ENCODE assay signal across 29 cellular contexts in the genomic region with DNA sequence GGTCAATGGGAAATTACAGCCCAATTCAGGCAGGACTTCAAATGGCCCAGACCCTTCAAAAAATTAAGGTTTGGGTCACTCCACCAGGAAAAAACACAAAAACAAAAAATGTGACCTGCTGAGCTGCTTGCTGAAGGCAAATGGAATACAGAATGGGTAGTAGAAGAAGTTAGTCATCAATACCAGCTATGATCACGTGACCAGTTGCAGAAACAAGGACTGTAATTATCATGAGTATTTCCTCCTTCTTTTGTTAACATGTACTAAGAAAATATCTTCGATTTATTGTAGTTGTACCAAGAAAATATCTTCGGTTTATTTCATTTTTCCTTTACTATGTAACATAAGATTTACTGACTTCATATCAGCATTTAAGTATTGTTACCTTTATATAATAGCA.
"Had no signal": no experiment of that assay in that cellular context is flagged by ENCODE, and none has a peak within 500 bp of the region (broad histone marks: within the 10 kb centered on the region; RNA-seq: fewer than 3 reads in every experiment).

No MANE protein-coding gene starts in this region.

- H3K27ac Mint-ChIP-seq: dendritic cell treated with granulocyte-macrophage colony-stimulating factor and Interleukin-4, amounts not matched to agents 40 ng/mL and 50 ng/mL, for 4 days; effector memory CD8-positive, alpha-beta T cell; endodermal cell had no signal

- H3K27me3 Mint-ChIP-seq: dendritic cell treated with granulocyte-macrophage colony-stimulating factor and Interleukin-4, amounts not matched to agents 40 ng/mL and 50 ng/mL, for 4 days; effector memory CD8-positive, alpha-beta T cell had no signal

- FAIRE-seq: colon, endometrium, endothelial cell of umbilical vein, frontal cortex had no signal

- H3K36me3 ChIP-seq: colonic mucosa, esophagus muscularis mucosa, esophagus squamous epithelium, gastrocnemius medialis, gastroesophageal sphincter, heart left ventricle, heart right ventricle had no signal

- ATAC-seq: effector memory CD8-positive, alpha-beta T cell; esophagus mucosa; foreskin keratinocyte; gastrocnemius medialis; gastroesophageal sphincter; heart left ventricle; heart right ventricle had no signal

- H3K4me3 ChIP-seq: colonic mucosa, coronary artery, dorsolateral prefrontal cortex, esophagus muscularis mucosa, esophagus squamous epithelium, gastrocnemius medialis, gastroesophageal sphincter, heart left ventricle, heart right ventricle had no signal

- DNase-seq: colonic mucosa; cortex of kidney; dermis blood vessel endothelial cell; dorsolateral prefrontal cortex; effector CD4-positive, alpha-beta T cell; effector CD8-positive, alpha-beta T cell; effector memory CD4-positive, alpha-beta T cell; effector memory CD8-positive, alpha-beta T cell; endodermal cell; erythroblast; esophagus squamous epithelium; foreskin fibroblast; foreskin keratinocyte; foreskin melanocyte; gastrocnemius medialis; glutamatergic neuron; head of caudate nucleus; heart left ventricle; heart right ventricle had no signal

- H3K4me1 ChIP-seq: colonic mucosa, esophagus muscularis mucosa, esophagus squamous epithelium, foreskin keratinocyte, gastrocnemius medialis, gastroesophageal sphincter, heart left ventricle, heart right ventricle had no signal

- H3K4me1 Mint-ChIP-seq: endodermal cell had no signal

- H3K27ac ChIP-seq: colonic mucosa, coronary artery, dorsolateral prefrontal cortex, epithelial cell of prostate, esophagus muscularis mucosa, esophagus squamous epithelium, foreskin keratinocyte, gastrocnemius medialis, gastroesophageal sphincter, heart left ventricle, heart right ventricle had no signal

- H3K4me3 Mint-ChIP-seq: dendritic cell treated with granulocyte-macrophage colony-stimulating factor and Interleukin-4, amounts not matched to agents 40 ng/mL and 50 ng/mL, for 4 days; effector memory CD8-positive, alpha-beta T cell; endodermal cell had no signal

- H3K9me3 ChIP-seq: colonic mucosa, esophagus muscularis mucosa, esophagus squamous epithelium, gastrocnemius medialis, gastroesophageal sphincter had no signal

- H3K27me3 ChIP-seq: colonic mucosa, esophagus muscularis mucosa, esophagus squamous epithelium, foreskin keratinocyte, gastrocnemius medialis, gastroesophageal sphincter, heart left ventricle, heart right ventricle had no signal
